Comparison of ENCODE assay signal across 9 cellular contexts in genomic region chr6:26329763-26330511, GRCh38.
A peak's percentile ranks its signal among the peaks of the same experiment; 100 is the strongest.
DNase-seq lines count a peak whose midpoint lies in the region; ATAC-seq and TF ChIP-seq lines count a peak whose summit lies in the region.
"Had no signal": no experiment of that assay in that cellular context is flagged by ENCODE, and none has a peak within 500 bp of the region (broad histone marks: within the 10 kb centered on the region; RNA-seq: fewer than 3 reads in every experiment).

No MANE protein-coding gene starts in this region.

- ATAC-seq in HG03571 (IDR thresholded peaks at IDR 0.05; ENCODE audit: unreplicated experiment) (no peak), HG03457 (IDR thresholded peaks at IDR 0.05; ENCODE audit: unreplicated experiment) (no peak)

- no peak for TF ChIP-seq CTCF in fibroblast of pulmonary artery (IDR thresholded peaks at IDR 0.05; ENCODE audit: low read length, missing control alignments)

- peak overlapping the region; percentile 53 for H3K4me3 ChIP-seq in fibroblast of pulmonary artery (replicated peaks; ENCODE audit: low read depth, low read length)

- DNase-seq in activated effector memory CD4-positive, alpha-beta T cell treated with anti-CD3 and anti-CD28 coated beads, Interleukin-2, amount 50 U/mL, for 16 hours: peak; percentile 79
- DNase-seq in activated effector memory CD4-positive, alpha-beta T cell treated with Interleukin-2 at 50 U/mL for 16 hours: no peak
- DNase-seq in NCI-H524 (lab: John Stamatoyannopoulos, UW) (peak; percentile 41 to 73), fibroblast of pulmonary artery (ENCODE audit: low read depth) (peak; percentile 58)
- DNase-seq in activated CD4-positive, alpha-beta T cell treated with anti-CD3 and anti-CD28 coated beads, Interleukin-2, amount 50 U/mL, for 48 hours: peak; percentile 70 to 78
- peak; percentile 39 for DNase-seq in stimulated activated CD4-positive, alpha-beta T cell treated with anti-CD3 and anti-CD28 coated beads, Interleukin-2, amount 100 ng/mL, for 4 hours (ENCODE audit: low read depth)
- DNase-seq: DND-41 had no signal
